Comparison of ENCODE assay signal across 8 cellular contexts in genomic region chr6:36874016-36874442, GRCh38. TPM values are rescaled to one million over a fixed set of nuclear protein-coding genes. Genes with fewer than 3 reads are reported as not detected.
A peak's percentile ranks its signal among the peaks of the same experiment; 100 is the strongest.
DNase-seq lines count a peak whose midpoint lies in the region; ATAC-seq and TF ChIP-seq lines count a peak whose summit lies in the region.

No MANE protein-coding gene starts in this region.

- peaks cover 9% of the 10 kb centered on the region; the same call in 1 of the 2 replicates for H3F3A ChIP-seq in SU-DHL-6 (ENCODE audit: insufficient read depth)

- peak overlapping the region; percentile 80 for H3K27ac ChIP-seq in SU-DHL-6 (ENCODE audit: low read depth, low read length)
- H3K27ac ChIP-seq in trophoblast cell (ENCODE audit: low read depth, low read length) = no peak overlapping the region

- H3K79me2 ChIP-seq in SU-DHL-6 (ENCODE audit: insufficient read depth, low read length) (peaks cover 54% of the 10 kb centered on the region), trophoblast cell (ENCODE audit: control insufficient read depth, insufficient read depth, low read length, poor library complexity) (peaks cover 4% of the 10 kb centered on the region)

- H2BK12ac ChIP-seq in trophoblast cell (ENCODE audit: low read length) = no peak overlapping the region

- H3K4me2 ChIP-seq in SU-DHL-6 (ENCODE audit: low read depth, low read length, poor library complexity, severe bottlenecking) = peak overlapping the region; percentile 86
- H3K4me2 ChIP-seq in trophoblast cell (ENCODE audit: low read length) = peak overlapping the region; percentile 79

- no CpG with 5 or more reads among the region's 9 CpGs for WGBS in trophoblast cell (ENCODE audit: extremely low coverage, insufficient coverage, insufficient read length)

- H4K8ac ChIP-seq in trophoblast cell (ENCODE audit: low read depth, low read length) = peak overlapping the region; percentile 98

- H2BK5ac ChIP-seq in trophoblast cell (ENCODE audit: low read depth, low read length, poor library complexity) = no peak overlapping the region

- H4K12ac ChIP-seq in trophoblast cell (ENCODE audit: low read depth, low read length) = peak overlapping the region; percentile 98

- H3K4me1 ChIP-seq in trophoblast cell (ENCODE audit: control insufficient read depth in 1 of 2, insufficient read depth in 2 of 2, low read length in 2 of 2) = peaks cover 2 to 6% of the 10 kb centered on the region in 2 experiments

- no peak for TF ChIP-seq CTCF in SU-DHL-6 (IDR thresholded peaks at IDR 0.05; ENCODE audit: insufficient read depth, low read length, poor library complexity, severe bottlenecking)
- no peak for TF ChIP-seq CTCF in fibroblast of pulmonary artery (IDR thresholded peaks at IDR 0.05; ENCODE audit: low read length, missing control alignments)

- H3K14ac ChIP-seq in trophoblast cell (ENCODE audit: low read length) = no peak overlapping the region

- H3K79me1 ChIP-seq in trophoblast cell (ENCODE audit: low read length) = peaks cover 5% of the 10 kb centered on the region

- H3K4ac ChIP-seq in trophoblast cell (ENCODE audit: low read depth, low read length) = peak overlapping the region; percentile 76

- H2BK120ac ChIP-seq in trophoblast cell (ENCODE audit: insufficient read depth, low read length, poor library complexity) = no peak overlapping the region

- H3K9me2 ChIP-seq in SU-DHL-6 (replicated peaks; ENCODE audit: insufficient read depth, low read length) = no peaks in the 10 kb centered on the region

- H4K91ac ChIP-seq in trophoblast cell (ENCODE audit: low read depth, low read length) = no peak overlapping the region

- H3K9ac ChIP-seq in SU-DHL-6 (ENCODE audit: low read length) (peak overlapping the region; percentile 85), trophoblast cell (ENCODE audit: low read length) (peak overlapping the region; percentile 83)

- H3K36me3 ChIP-seq in SU-DHL-6 (ENCODE audit: low read length) = peaks cover 24% of the 10 kb centered on the region
- H3K36me3 ChIP-seq in trophoblast cell (ENCODE audit: control insufficient read depth in 1 of 2, insufficient read depth in 2 of 2, low read length in 2 of 2) = peaks cover 0 to 2% of the 10 kb centered on the region in 2 experiments

- peak; percentile 55 for DNase-seq in NCI-H2171 treated with DMSO at 0.1 percent for 48 hours (lab: John Stamatoyannopoulos, UW)
- no peak for DNase-seq in NCI-H2171 (lab: John Stamatoyannopoulos, UW)
- peak; percentile 39 for DNase-seq in fibroblast of pulmonary artery (ENCODE audit: low read depth)
- DNase-seq in trophoblast cell = peak; percentile 13 to 45
- DNase-seq in NCI-H1694 treated with DMSO at 0.1 percent for 48 hours (lab: John Stamatoyannopoulos, UW) = no peak
- DNase-seq in GF-D8 (lab: John Stamatoyannopoulos, UW) = no peak

- H3K23ac ChIP-seq in trophoblast cell (ENCODE audit: low read length) = no peak overlapping the region

- H3K9me3 ChIP-seq in SU-DHL-6 (ENCODE audit: insufficient read depth, low read length) = no peaks in the 10 kb centered on the region
- no peaks in the 10 kb centered on the region for H3K9me3 ChIP-seq in trophoblast cell (ENCODE audit: insufficient read depth, low read depth, low read length)

- H3K27me3 ChIP-seq in SU-DHL-6 (ENCODE audit: low read length) (no peaks in the 10 kb centered on the region), trophoblast cell (ENCODE audit: insufficient read depth, low read length) (no peaks in the 10 kb centered on the region)

- H4K20me1 ChIP-seq in SU-DHL-6 (ENCODE audit: low read depth, low read length) = no peaks in the 10 kb centered on the region

- peak overlapping the region; percentile 82 for H3K4me3 ChIP-seq in SU-DHL-6 (ENCODE audit: insufficient read depth, low read length, poor library complexity, severe bottlenecking)
- H3K4me3 ChIP-seq in fibroblast of pulmonary artery (replicated peaks; ENCODE audit: low read depth, low read length) = peak overlapping the region; percentile 98
- H3K4me3 ChIP-seq in trophoblast cell (ENCODE audit: low read depth, low read length) = peak overlapping the region; percentile 95

- H2AK5ac ChIP-seq in trophoblast cell (ENCODE audit: low read length) = no peak overlapping the region

- no peak for ATAC-seq in HG03378 (IDR thresholded peaks at IDR 0.05; ENCODE audit: unreplicated experiment)

- H2AFZ ChIP-seq in SU-DHL-6 (ENCODE audit: low read depth, low read length, severe bottlenecking) (peak overlapping the region; percentile 96), trophoblast cell (ENCODE audit: insufficient read depth, low read length, poor library complexity) (no peak overlapping the region)

- no peak overlapping the region for H3K18ac ChIP-seq in trophoblast cell (ENCODE audit: low read length)

RNA-seq across cellular contexts. Expression of gene PPIL1, which starts 0.6 kb away (rescaled TPM):
- 32.6 and 33.1 TPM in 2 replicates for polyA plus RNA-seq in trophoblast cell (2013)

RNA-seq across cellular contexts. Expression of gene C6orf89, which starts 11.7 kb away (rescaled TPM):
- polyA plus RNA-seq in trophoblast cell (2013) = 17.7 and 18.1 TPM in 2 replicates

RNA-seq across cellular contexts. Expression of gene CPNE5, which starts 34.8 kb away (rescaled TPM):
- 1.1 and 1.2 TPM in 2 replicates for polyA plus RNA-seq in trophoblast cell (2013)

Comparison
In these comparisons a context has a peak if more than half of its experiments do, and no peak if none do; other contexts are left out.
1. DNase-seq: peak in NCI-H2171 treated with DMSO at 0.1 percent for 48 hours (single experiment), fibroblast of pulmonary artery (single experiment) and trophoblast cell (2 of 2); none in NCI-H2171 (single experiment), NCI-H1694 treated with DMSO at 0.1 percent for 48 hours (single experiment) and GF-D8 (single experiment).
2. Peak in every context shown above with its lines, with median percentiles within 50 percentile points of each other: H3K4me3 ChIP-seq.